ENCODE assay signal across 23 cellular contexts in the genomic region with DNA sequence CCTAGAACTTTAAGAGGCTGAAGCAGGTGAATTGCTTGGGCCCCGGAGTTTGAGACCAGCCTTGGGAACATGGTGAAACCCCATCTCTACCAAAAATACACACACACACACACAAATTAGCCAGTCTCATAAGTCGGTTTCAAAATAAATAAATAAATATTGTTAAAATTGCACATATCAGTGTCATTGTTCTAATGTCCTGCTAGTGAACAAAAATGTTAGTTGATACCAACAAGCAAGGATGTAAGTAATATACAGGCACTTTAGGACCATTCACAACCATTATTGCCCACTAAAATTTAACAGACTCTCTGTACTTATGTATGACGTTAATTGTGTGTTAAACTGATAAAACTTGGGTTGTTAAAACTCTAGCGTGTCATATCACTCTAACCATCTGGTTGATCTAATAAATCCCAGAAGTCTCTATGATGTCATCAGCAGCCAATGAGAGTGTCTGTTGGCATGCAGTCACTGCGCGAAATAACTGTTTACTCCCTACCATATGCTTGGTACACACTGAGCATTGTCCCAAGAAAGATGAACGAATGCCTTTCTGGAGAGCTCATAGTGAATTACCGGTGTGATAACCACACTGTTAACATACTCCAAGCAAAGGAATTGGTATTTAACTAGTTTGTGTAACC. TPM values are rescaled to one million over a fixed set of nuclear protein-coding genes. Genes with fewer than 3 reads are reported as not detected.
A peak's percentile ranks its signal among the peaks of the same experiment; 100 is the strongest.
DNase-seq lines count a peak whose midpoint lies in the region; ATAC-seq, FAIRE-seq and TF ChIP-seq lines count a peak whose summit lies in the region.
"Had no signal": no experiment of that assay in that cellular context is flagged by ENCODE, and none has a peak within 500 bp of the region (broad histone marks: within the 10 kb centered on the region; RNA-seq: fewer than 3 reads in every experiment).

No MANE protein-coding gene starts in this region.

- H4K5ac ChIP-seq in IMR-90 (ENCODE audit: low read depth, low read length) (no peak overlapping the region), H1 (ENCODE audit: insufficient read length, low read depth, low read length) (no peak overlapping the region)

- H3K36me3 Mint-ChIP-seq in activated naive CD8-positive, alpha-beta T cell treated with anti-CD3 and anti-CD28 coated beads for 36 hours = peaks cover 4% of the 10 kb centered on the region
- H3K36me3 Mint-ChIP-seq in progenitor cell of endocrine pancreas (ENCODE audit: insufficient read depth) = no peaks in the 10 kb centered on the region
- H3K36me3 Mint-ChIP-seq: natural killer cell had no signal

- no peak overlapping the region for H2AK5ac ChIP-seq in IMR-90 (ENCODE audit: low read depth, low read length)
- no peak overlapping the region for H2AK5ac ChIP-seq in H1 (ENCODE audit: low read depth, low read length)

- no peaks in the 10 kb centered on the region for H3K9me1 ChIP-seq in IMR-90 (ENCODE audit: insufficient read depth, low read length)

- H3K4me3 Mint-ChIP-seq in activated naive CD8-positive, alpha-beta T cell treated with anti-CD3 and anti-CD28 coated beads for 36 hours = no peak overlapping the region
- no peak overlapping the region for H3K4me3 Mint-ChIP-seq in progenitor cell of endocrine pancreas (ENCODE audit: low read depth)
- H3K4me3 Mint-ChIP-seq: dendritic cell treated with granulocyte-macrophage colony-stimulating factor and Interleukin-4, amounts not matched to agents 40 ng/mL and 50 ng/mL, for 4 days; natural killer cell had no signal

- CTCF ChIA-PET in IMR-90 (lab: Yijun Ruan, JAX) (interaction anchor here (0.6 kb wide), 1 partner anchor 116 kb away, joined by 5 read pairs; no protein-coding TSS in a partner anchor), H1 (lab: Charles Lee; ENCODE audit: partially characterized antibody) (no interaction called here)

- no peaks in the 10 kb centered on the region for H3K79me2 ChIP-seq in H1 (ENCODE audit: control insufficient read depth in 1 of 2, insufficient read depth in 2 of 2, low read length in 2 of 2)

- no CpG with 5 or more reads among the region's 8 CpGs for WGBS in IMR-90 (ENCODE audit: extremely low coverage in 2 of 2, insufficient read length in 1 of 2), 2 experiments
- 90% methylated on average over 8 of the region's 8 CpGs; no CpG with 5 or more reads in 1 of the 2 experiments for WGBS in H1 (ENCODE audit: extremely low coverage in 1 of 2, insufficient coverage in 1 of 2, insufficient read length in 1 of 2, insufficient replicate concordance in 2 of 2, low coverage in 1 of 2, low lambda C conversion rate in 2 of 2, missing lambda C conversion rate in 1 of 2), 2 experiments

- dilution Hi-C loops in IMR-90 (cut with HindIII; ENCODE audit: low sequenced_read_pairs, unreplicated experiment) = no loop called here

- no peak overlapping the region for H2AFZ ChIP-seq in IMR-90 (replicated peaks; ENCODE audit: low read length, poor library complexity)
- no peak overlapping the region for H2AFZ ChIP-seq in H1 (ENCODE audit: low read length)

- TF ChIP-seq EP300 in H1 (IDR thresholded peaks at IDR 0.05; ENCODE audit: borderline replicate concordance in 1 of 2, low read depth in 2 of 2, low read length in 2 of 2) = no peak

- TF ChIP-seq CTCF in IMR-90 (conservative IDR thresholded peaks at IDR 0.05; ENCODE audit: low read depth, low read length) (no peak), H1 (IDR thresholded peaks at IDR 0.05; ENCODE audit: control extremely low read depth in 1 of 3, insufficient read depth in 1 of 3, low read depth in 1 of 3, low read length in 3 of 3) (no peak), progenitor cell of endocrine pancreas (IDR thresholded peaks at IDR 0.05; ENCODE audit: unreplicated experiment) (no peak)

- no peak overlapping the region for H2AK9ac ChIP-seq in IMR-90 (replicated peaks; ENCODE audit: low read depth, low read length, poor library complexity)

- in situ Hi-C loops in IMR-90 (cut with MboI; ENCODE audit: low sequenced_read_pairs) = no loop called here

- H3K23ac ChIP-seq in IMR-90 (ENCODE audit: low read depth, low read length) (no peak overlapping the region), H1 (ENCODE audit: insufficient read length) (no peak overlapping the region)

- H3K18ac ChIP-seq in IMR-90 (ENCODE audit: low read depth, low read length) (peak overlapping the region; percentile 48; the same call in 1 of the 2 replicates), H1 (ENCODE audit: extremely low read depth, low read length) (no peak overlapping the region)

- H2BK5ac ChIP-seq in IMR-90 (ENCODE audit: low read depth, low read length, poor library complexity, severe bottlenecking) (peak overlapping the region; percentile 77), H1 (ENCODE audit: low read depth, low read length) (no peak overlapping the region)

- H3K27ac Mint-ChIP-seq in activated naive CD8-positive, alpha-beta T cell treated with anti-CD3 and anti-CD28 coated beads for 36 hours = no peak overlapping the region
- H3K27ac Mint-ChIP-seq in progenitor cell of endocrine pancreas = no peak overlapping the region
- H3K27ac Mint-ChIP-seq: dendritic cell treated with granulocyte-macrophage colony-stimulating factor and Interleukin-4, amounts not matched to agents 40 ng/mL and 50 ng/mL, for 4 days; natural killer cell had no signal

- H3K36me3 ChIP-seq in IMR-90 (ENCODE audit: control insufficient read depth, insufficient read depth, low read length) = no peaks in the 10 kb centered on the region
- H3K36me3 ChIP-seq in H1 (ENCODE audit: control insufficient read depth in 2 of 4, insufficient read depth in 4 of 4, low read length in 3 of 4) = no peaks in the 10 kb centered on the region
- H3K36me3 ChIP-seq: BE2C, heart left ventricle, prostate gland had no signal

- DNase-seq in DMS 273 treated with DMSO at 0.1 percent for 48 hours (lab: John Stamatoyannopoulos, UW) = peak; percentile 21
- peak; percentile 95 for DNase-seq in IMR-90
- DNase-seq in H1 (ENCODE audit: low read depth in 1 of 2, low spot score in 2 of 2) = no peak
- DNase-seq in myocyte (ENCODE audit: low read depth) = peak; percentile 42
- no peak for DNase-seq in C1 segment of cervical spinal cord (lab: John Stamatoyannopoulos, UW)
- DNase-seq in activated naive CD8-positive, alpha-beta T cell treated with anti-CD3 and anti-CD28 coated beads for 36 hours = no peak
- no peak for DNase-seq in NCI-H2107 treated with DMSO at 0.1 percent for 48 hours (lab: John Stamatoyannopoulos, UW; ENCODE audit: unreplicated experiment)
- no peak for DNase-seq in progenitor cell of endocrine pancreas (ENCODE audit: low spot score, unreplicated experiment)
- DNase-seq: activated naive CD4-positive, alpha-beta T cell treated with anti-CD3 and anti-CD28 coated beads, Interleukin-2, amount 50 U/mL, for 16 hours; activated T-cell treated with anti-CD3 and anti-CD28 coated beads, Interleukin-2, amount 50 U/mL, for 1 hour; BE2C; body of pancreas; Calu3; heart left ventricle; mammary epithelial cell; natural killer cell; NCI-H1694; stimulated activated CD4-positive, alpha-beta T cell treated with anti-CD3 and anti-CD28 coated beads, Interleukin-12 subunit alpha, Interleukin-12 subunit beta, amount 100 ng/mL, for 4 hours had no signal

- H3K27me3 ChIP-seq in IMR-90 (ENCODE audit: control insufficient read depth, insufficient read depth, low read length) = no peaks in the 10 kb centered on the region
- no peaks in the 10 kb centered on the region for H3K27me3 ChIP-seq in H1 (replicated peaks in 1 of 4; ENCODE audit: control insufficient read depth in 3 of 4, extremely low read depth in 1 of 4, insufficient read depth in 3 of 4, low read length in 3 of 4)
- H3K27me3 ChIP-seq: BE2C, body of pancreas, heart left ventricle had no signal

- no peak for TF ChIP-seq RAD21 in IMR-90 (IDR thresholded peaks at IDR 0.05; ENCODE audit: low read length)
- TF ChIP-seq RAD21 in H1 (IDR thresholded peaks at IDR 0.05 in 1 of 2, conservative IDR thresholded peaks at IDR 0.05 in 1 of 2; ENCODE audit: low read depth in 2 of 2, low read length in 2 of 2) = no peak

- H4K20me1 ChIP-seq in IMR-90 (ENCODE audit: insufficient read depth, low read length) = no peaks in the 10 kb centered on the region
- no peaks in the 10 kb centered on the region for H4K20me1 ChIP-seq in H1 (replicated peaks in 1 of 2; ENCODE audit: control insufficient read depth in 1 of 2, insufficient read depth in 2 of 2, low read length in 2 of 2)

- H3K14ac ChIP-seq in IMR-90 (replicated peaks; ENCODE audit: low read depth, low read length) (no peak overlapping the region), H1 (ENCODE audit: insufficient read length) (no peak overlapping the region)

- H2BK12ac ChIP-seq in H1 (ENCODE audit: low read depth, low read length) = peak overlapping the region; percentile 40; the same call in 1 of the 2 replicates

- no peak overlapping the region; the same call in 1 of the 2 replicates for H3K27ac ChIP-seq in IMR-90 (ENCODE audit: insufficient read depth, low read length)
- no peak overlapping the region for H3K27ac ChIP-seq in H1 (ENCODE audit: low read depth, low read length)
- H3K27ac ChIP-seq: body of pancreas, heart left ventricle, prostate gland, RWPE1 had no signal

- intact Hi-C loops in IMR-90 (cut with micrococcal nuclease) = loop anchor here (2.0 kb wide), 1 partner anchor 66 kb away; no protein-coding TSS in a partner anchor

- H3K4me1 ChIP-seq in IMR-90 (ENCODE audit: control insufficient read depth, insufficient read depth, low read length) (peaks cover 7% of the 10 kb centered on the region), H1 (replicated peaks in 1 of 4; ENCODE audit: control insufficient read depth in 3 of 4, insufficient read depth in 4 of 4, low read length in 3 of 4) (peaks cover 0 to 3% (median 2%) of the 10 kb centered on the region in 4 experiments; a peak in 3 of 7 replicates)
- H3K4me1 ChIP-seq: BE2C, prostate gland had no signal

- peaks cover 3% of the 10 kb centered on the region for H3K9me3 Mint-ChIP-seq in activated naive CD8-positive, alpha-beta T cell treated with anti-CD3 and anti-CD28 coated beads for 36 hours
- no peaks in the 10 kb centered on the region for H3K9me3 Mint-ChIP-seq in progenitor cell of endocrine pancreas (ENCODE audit: low read depth)
- H3K9me3 Mint-ChIP-seq: natural killer cell had no signal

- no peaks in the 10 kb centered on the region for H3K9me3 ChIP-seq in IMR-90 (ENCODE audit: control insufficient read depth, insufficient read depth, low read length)
- H3K9me3 ChIP-seq in H1 (ENCODE audit: insufficient read depth in 2 of 2, low read depth in 1 of 2, low read length in 1 of 2) = no peaks in the 10 kb centered on the region
- H3K9me3 ChIP-seq: BE2C, body of pancreas, heart left ventricle, prostate gland had no signal

- peaks cover 18% of the 10 kb centered on the region for H3K4me1 Mint-ChIP-seq in activated naive CD8-positive, alpha-beta T cell treated with anti-CD3 and anti-CD28 coated beads for 36 hours
- H3K4me1 Mint-ChIP-seq in progenitor cell of endocrine pancreas (ENCODE audit: low read depth) = no peaks in the 10 kb centered on the region
- H3K4me1 Mint-ChIP-seq: natural killer cell had no signal

- TF ChIP-seq POLR2A in IMR-90 (IDR thresholded peaks at IDR 0.05; ENCODE audit: low read depth, low read length) (no peak), H1 (IDR thresholded peaks at IDR 0.05; ENCODE audit: control extremely low read depth in 1 of 2, low read depth in 2 of 2, low read length in 2 of 2) (no peak)

- H2BK120ac ChIP-seq in IMR-90 (ENCODE audit: low read depth, low read length) (no peak overlapping the region), H1 (replicated peaks; ENCODE audit: low read depth, low read length) (no peak overlapping the region)

- H2BK15ac ChIP-seq in IMR-90 (ENCODE audit: low read depth, low read length) (no peak overlapping the region), H1 (ENCODE audit: low read length) (no peak overlapping the region)

- ATAC-seq in IMR-90 (ENCODE audit: low read depth) = peak; percentile 88
- ATAC-seq: body of pancreas, heart left ventricle, natural killer cell had no signal

- no peak overlapping the region for H3K4ac ChIP-seq in IMR-90 (ENCODE audit: low read depth, low read length)
- no peak overlapping the region for H3K4ac ChIP-seq in H1 (replicated peaks; ENCODE audit: insufficient read length, low read depth, low read length)

- POLR2A ChIA-PET in IMR-90 (lab: Charles Lee; ENCODE audit: unreplicated experiment) (no interaction called here), H1 (lab: Charles Lee; ENCODE audit: partially characterized antibody) (interaction anchor here (0.7 kb wide), 1 partner anchor 65 kb away, joined by 3 read pairs; no protein-coding TSS in a partner anchor)

- H3K79me1 ChIP-seq in IMR-90 (ENCODE audit: low read depth in 1 of 2, low read length in 2 of 2) = no peaks in the 10 kb centered on the region
- H3K79me1 ChIP-seq in H1 (ENCODE audit: low read depth, low read length) = no peaks in the 10 kb centered on the region

- no peak overlapping the region for H2BK20ac ChIP-seq in IMR-90 (ENCODE audit: low read depth, low read length)
- no peak overlapping the region for H2BK20ac ChIP-seq in H1 (ENCODE audit: low read length)

- no peak overlapping the region for H3K4me3 ChIP-seq in IMR-90 (ENCODE audit: insufficient read depth, low read depth, low read length)
- no peak overlapping the region for H3K4me3 ChIP-seq in H1 (ENCODE audit: extremely low read depth in 1 of 4, insufficient read depth in 2 of 4, low read depth in 3 of 4, low read length in 4 of 4)
- H3K4me3 ChIP-seq: body of pancreas, heart left ventricle, prostate gland had no signal

- H3K9ac ChIP-seq in IMR-90 (ENCODE audit: low read depth, low read length) (no peak overlapping the region), H1 (replicated peaks in 1 of 4; ENCODE audit: extremely low read depth in 1 of 4, low read depth in 3 of 4, low read length in 3 of 4) (no peak overlapping the region)

- H4K8ac ChIP-seq in IMR-90 (ENCODE audit: low read depth in 2 of 2, low read length in 2 of 2) (peak overlapping the region in 1 of 2 experiments; percentile 17; a peak in 1 of 4 replicates), H1 (ENCODE audit: extremely low read depth, insufficient read depth, low read length) (no peak overlapping the region)

- no peaks in the 10 kb centered on the region for H3K23me2 ChIP-seq in H1 (ENCODE audit: low read depth, low read length)

- BruUV-seq in IMR-90 (replicated peaks; lab: Mats Ljungman, UMichigan) = no TSS peak

- H3K27me3 Mint-ChIP-seq in activated naive CD8-positive, alpha-beta T cell treated with anti-CD3 and anti-CD28 coated beads for 36 hours = peaks cover 3% of the 10 kb centered on the region
- H3K27me3 Mint-ChIP-seq in progenitor cell of endocrine pancreas = peaks cover 3% of the 10 kb centered on the region
- H3K27me3 Mint-ChIP-seq: dendritic cell treated with granulocyte-macrophage colony-stimulating factor and Interleukin-4, amounts not matched to agents 40 ng/mL and 50 ng/mL, for 4 days had no signal

- FAIRE-seq in H1 (lab: Jason Lieb, UNC) = no peak
- FAIRE-seq: endothelial cell of umbilical vein, islet of Langerhans had no signal

- no peak overlapping the region for H4K91ac ChIP-seq in IMR-90 (ENCODE audit: insufficient read depth, low read depth, low read length)
- no peak overlapping the region for H4K91ac ChIP-seq in H1 (replicated peaks; ENCODE audit: insufficient read length, low read length)

- H3K4me2 ChIP-seq in IMR-90 (ENCODE audit: low read depth, low read length) (peak overlapping the region; percentile 26; the same call in 1 of the 2 replicates), H1 (ENCODE audit: insufficient read depth in 1 of 2, low read depth in 2 of 2, low read length in 2 of 2) (no peak overlapping the region)

- H3K56ac ChIP-seq in IMR-90 (ENCODE audit: extremely low read depth, insufficient read depth, low read length) (no peak overlapping the region), H1 (replicated peaks; ENCODE audit: insufficient read length, low read depth, low read length) (no peak overlapping the region)

RNA-seq across cellular contexts. Expression of gene OTUD1, which starts 30.4 kb away (rescaled TPM):
- total RNA-seq in IMR-90 (2012; rRNA removed) (1.3 and 3.3 TPM in 2 replicates), myocyte (7.7 and 15.0 TPM in 2 replicates), progenitor cell of endocrine pancreas (10.2 and 11.9 TPM in 2 replicates)
- polyA plus RNA-seq in IMR-90 (2012; rRNA removed) (1.4 and 2.0 TPM in 2 replicates), H1 (2011; rRNA removed) (1.3 TPM in 2 replicates)
- polyA plus RNA-seq in IMR-90 (2012; cell fraction: cytosol; rRNA removed) = 0.96 and 3.1 TPM in 2 replicates
- 3.0 and 5.0 TPM in 2 replicates for polyA plus RNA-seq in IMR-90 (2012; cell fraction: nucleus; rRNA removed; ENCODE audit: low replicate concordance)
- total RNA-seq in H1 (2021; fragmentation: NEBNext Ultra II Directional; extraction: Animal tissue kit (Norgen Biotek cat#: 25700)) = 6.6 and 7.1 TPM in 2 replicates
- polyA plus RNA-seq in H1 (2011; cell fraction: cytosol; rRNA removed) = 1.8 TPM
- polyA plus RNA-seq in H1 (2011; cell fraction: nucleus; rRNA removed) = 1.0 TPM
- 2.3 to 2.5 TPM (median 2.4 TPM) in 4 replicates for polyA plus RNA-seq in H1 (2012, experiment 1 of 2)
- polyA plus RNA-seq in H1 (2012, experiment 2 of 2) = 2.0 TPM
- 2.5 TPM for polyA plus RNA-seq in H1 (2013, experiment 1 of 2)
- polyA plus RNA-seq in H1 (2013, experiment 2 of 2) = 2.7 TPM
- polyA minus RNA-seq in H1 (2011; rRNA and poly(A)+ RNA removed) = 1.6 and 3.0 TPM in 2 replicates
- polyA minus RNA-seq in H1 (2011; cell fraction: cytosol; rRNA and poly(A)+ RNA removed) = 3.3 TPM
- 4.1 TPM for polyA minus RNA-seq in H1 (2011; cell fraction: nucleus; rRNA and poly(A)+ RNA removed)
- 5.4 TPM for polyA plus RNA-seq in myocyte (2012)
- total RNA-seq in activated naive CD8-positive, alpha-beta T cell treated with anti-CD3 and anti-CD28 coated beads for 36 hours = 1 to 10 TPM; 8.5 to 9.8 TPM

Comparison
In these comparisons a context has a peak if more than half of its experiments do, and no peak if none do; other contexts are left out.
1. DNase-seq: peak in DMS 273 treated with DMSO at 0.1 percent for 48 hours (single experiment), IMR-90 (single experiment) and myocyte (single experiment); none in H1 (0 of 2), C1 segment of cervical spinal cord (0 of 14), activated naive CD8-positive, alpha-beta T cell treated with anti-CD3 and anti-CD28 coated beads for 36 hours (single experiment), NCI-H2107 treated with DMSO at 0.1 percent for 48 hours (single experiment) and progenitor cell of endocrine pancreas (single experiment).